ENCODE assay signal across 10 cellular contexts in the genomic region with DNA sequence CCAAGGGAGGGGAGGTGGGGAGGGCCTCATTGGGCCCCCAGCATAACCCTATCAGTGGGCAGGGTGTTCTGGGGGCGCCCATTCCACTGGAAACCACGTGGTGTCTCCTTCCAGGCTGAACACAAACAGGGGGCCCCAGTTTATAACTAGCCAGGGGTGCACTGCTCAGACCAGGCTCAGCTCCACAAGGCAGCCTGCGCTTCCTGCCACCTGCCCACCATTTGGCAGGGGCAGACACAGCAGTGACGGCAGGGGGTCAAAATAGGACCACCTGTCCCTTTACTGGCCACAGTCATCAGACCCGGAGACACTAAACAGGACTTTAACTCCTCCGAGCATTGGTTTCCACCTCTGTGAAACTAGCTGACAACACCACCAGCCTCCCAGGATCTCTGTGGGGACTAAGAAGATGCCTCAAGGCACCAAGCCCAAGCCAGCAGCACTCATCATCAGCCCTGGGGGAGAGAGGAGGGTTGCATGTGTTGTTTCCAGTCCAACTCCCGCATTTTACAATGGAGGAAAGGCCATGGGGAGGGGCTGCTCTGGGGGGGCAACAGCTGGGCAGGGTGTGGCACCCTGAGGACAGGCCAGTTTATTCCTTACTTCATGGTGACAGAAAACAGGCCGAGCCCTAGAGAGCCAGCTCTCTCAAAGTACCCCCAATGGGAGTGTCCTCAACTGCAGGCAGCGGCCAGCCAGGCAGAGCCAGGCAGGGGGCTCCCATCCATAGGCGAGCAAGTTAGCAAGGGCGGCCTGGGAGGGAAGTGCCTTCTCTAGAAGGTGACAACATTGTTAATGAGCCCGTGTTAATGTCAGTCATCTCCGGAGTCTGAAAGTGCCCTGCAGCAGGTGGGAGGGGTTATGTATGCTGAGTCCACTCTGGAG.
A peak's percentile ranks its signal among the peaks of the same experiment; 100 is the strongest.
DNase-seq lines count a peak whose midpoint lies in the region; ATAC-seq, FAIRE-seq and TF ChIP-seq lines count a peak whose summit lies in the region.
"Had no signal": no experiment of that assay in that cellular context is flagged by ENCODE, and none has a peak within 500 bp of the region (broad histone marks: within the 10 kb centered on the region; RNA-seq: fewer than 3 reads in every experiment).

No MANE protein-coding gene starts in this region.

- H3K4me2 ChIP-seq in SK-N-SH (peak overlapping the region; percentile 46), skeletal muscle satellite cell (ENCODE audit: low read length) (peak overlapping the region; percentile 100)

- H3K4me3 Mint-ChIP-seq in activated CD8-positive, alpha-beta T cell treated with anti-CD3 and anti-CD28 coated beads, Interleukin-2, amount 10 ng/mL, durations not matched to agents 7 days and 5 days, result no peak overlapping the region

- no peak for TF ChIP-seq RAD21 in SK-N-SH (IDR thresholded peaks at IDR 0.05; ENCODE audit: low read length)

- no peak for FAIRE-seq in kidney (lab: Jason Lieb, UNC)
- FAIRE-seq: endometrium had no signal

- intact Hi-C loops in kidney (cut with DNase I), result no loop called here

- CTCF ChIA-PET in SK-N-SH (lab: Yijun Ruan, JAX), result interaction anchor here (1.1 to 9.3 kb wide), 4 partner anchors 20 to 365 kb away, joined by 3 to 60 read pairs (median 12); no protein-coding TSS in a partner anchor
- CTCF ChIA-PET in activated CD8-positive, alpha-beta T cell treated with anti-CD3 and anti-CD28 coated beads, Interleukin-2, amount 10 ng/mL, durations not matched to agents 7 days and 5 days (lab: Charles Lee), result no interaction called here

- H3K9ac ChIP-seq in SK-N-SH (peak overlapping the region; percentile 48; the same call in 1 of the 2 replicates), kidney (ENCODE audit: low read length in 2 of 2) (peak overlapping the region; percentile 68 to 73), skeletal muscle satellite cell (ENCODE audit: low read depth, low read length) (peak overlapping the region; percentile 100)

- no peaks in the 10 kb centered on the region for H3K4me1 Mint-ChIP-seq in activated CD8-positive, alpha-beta T cell treated with anti-CD3 and anti-CD28 coated beads, Interleukin-2, amount 10 ng/mL, durations not matched to agents 7 days and 5 days (ENCODE audit: low read depth)

- no peaks in the 10 kb centered on the region for H3K9me3 ChIP-seq in SK-N-SH
- H3K9me3 ChIP-seq in kidney (ENCODE audit: control insufficient read depth in 1 of 2, low read length in 2 of 2), result no peaks in the 10 kb centered on the region
- H3K9me3 ChIP-seq in skeletal muscle satellite cell (replicated peaks; ENCODE audit: low read length), result no peaks in the 10 kb centered on the region

- no peaks in the 10 kb centered on the region for H4K20me1 ChIP-seq in SK-N-SH (ENCODE audit: insufficient read depth)

- no peak overlapping the region for H3K27ac Mint-ChIP-seq in activated CD8-positive, alpha-beta T cell treated with anti-CD3 and anti-CD28 coated beads, Interleukin-2, amount 10 ng/mL, durations not matched to agents 7 days and 5 days

- 0 out of 4 replicates have a peak overlapping the region, but pooled peaks of 1 of the 2 experiments have one; percentile 0 for H3K4me3 ChIP-seq in SK-N-SH (ENCODE audit: low read depth in 2 of 2, low read length in 1 of 2)
- H3K4me3 ChIP-seq in kidney (ENCODE audit: low read length in 2 of 2), result no peak overlapping the region
- peak overlapping the region; percentile 4 for H3K4me3 ChIP-seq in skeletal muscle satellite cell (ENCODE audit: low read length)

- WGBS in SK-N-SH (ENCODE audit: low lambda C conversion rate), result 86% methylated on average over 13 of the region's 13 CpGs

- H3K9me2 ChIP-seq in SK-N-SH, result no peaks in the 10 kb centered on the region

- H2AFZ ChIP-seq in SK-N-SH (ENCODE audit: low read depth), result no peak overlapping the region

- peaks cover 15% of the 10 kb centered on the region for H3F3A ChIP-seq in SK-N-SH (replicated peaks; ENCODE audit: insufficient read depth)

- H3K27ac ChIP-seq in SK-N-SH (ENCODE audit: low read depth in 2 of 2, low read length in 1 of 2), result peak overlapping the region; percentile 78 to 89
- H3K27ac ChIP-seq in kidney (ENCODE audit: low read depth in 2 of 2, low read length in 2 of 2), result peak overlapping the region; percentile 85 to 93

- no peak for TF ChIP-seq EP300 in SK-N-SH (IDR thresholded peaks at IDR 0.05; ENCODE audit: borderline replicate concordance in 1 of 2, low read depth in 1 of 2, low read length in 1 of 2)

- DNase-seq in EL, result peak; percentile 66
- no peak for DNase-seq in SK-N-SH
- DNase-seq in kidney, result no peak
- no peak for DNase-seq in activated CD8-positive, alpha-beta memory T cell treated with anti-CD3 and anti-CD28 coated beads, Interleukin-2, amount 50 U/mL, for 4 hours
- DNase-seq in activated CD8-positive, alpha-beta T cell treated with anti-CD3 and anti-CD28 coated beads, Interleukin-2, amount 10 ng/mL, durations not matched to agents 7 days and 5 days, result no peak
- no peak for DNase-seq in activated gamma-delta T cell (lab: John Stamatoyannopoulos, UW)
- DNase-seq: activated effector memory CD4-positive, alpha-beta T cell treated with anti-CD3 and anti-CD28 coated beads, Interleukin-2, amount 50 U/mL, for 16 hours had no signal

- H3K27me3 ChIP-seq in SK-N-SH (ENCODE audit: insufficient read depth) (no peaks in the 10 kb centered on the region), skeletal muscle satellite cell (ENCODE audit: control insufficient read depth, insufficient read depth, low read length) (no peaks in the 10 kb centered on the region)

- TF ChIP-seq CTCF in SK-N-SH (IDR thresholded peaks at IDR 0.05) (no peak), kidney (IDR thresholded peaks at IDR 0.05; ENCODE audit: borderline replicate concordance, extremely low read depth, insufficient read depth) (no peak)

- H3K36me3 ChIP-seq in SK-N-SH (replicated peaks in 1 of 2; ENCODE audit: control insufficient read depth in 1 of 2, insufficient read depth in 2 of 2, low read length in 1 of 2), result peaks cover 0 to 4% of the 10 kb centered on the region in 2 experiments
- no peaks in the 10 kb centered on the region for H3K36me3 ChIP-seq in kidney (ENCODE audit: control insufficient read depth in 1 of 2, insufficient read depth in 2 of 2, low read length in 2 of 2)
- peaks cover 3% of the 10 kb centered on the region for H3K36me3 ChIP-seq in skeletal muscle satellite cell (ENCODE audit: insufficient read depth, low read length)

- no peaks in the 10 kb centered on the region for H3K27me3 Mint-ChIP-seq in activated CD8-positive, alpha-beta T cell treated with anti-CD3 and anti-CD28 coated beads, Interleukin-2, amount 10 ng/mL, durations not matched to agents 7 days and 5 days (ENCODE audit: low read depth)

- H3K9me3 Mint-ChIP-seq in activated CD8-positive, alpha-beta T cell treated with anti-CD3 and anti-CD28 coated beads, Interleukin-2, amount 10 ng/mL, durations not matched to agents 7 days and 5 days (ENCODE audit: insufficient read depth), result no peaks in the 10 kb centered on the region

- no peak for ATAC-seq in HG03457 (IDR thresholded peaks at IDR 0.05; ENCODE audit: unreplicated experiment)
- ATAC-seq in activated CD8-positive, alpha-beta T cell treated with anti-CD3 and anti-CD28 coated beads, Interleukin-2, amount 10 ng/mL, durations not matched to agents 7 days and 5 days, result no peak

- H3K36me3 Mint-ChIP-seq in activated CD8-positive, alpha-beta T cell treated with anti-CD3 and anti-CD28 coated beads, Interleukin-2, amount 10 ng/mL, durations not matched to agents 7 days and 5 days (ENCODE audit: low read depth), result no peaks in the 10 kb centered on the region

- peaks cover 53% of the 10 kb centered on the region for H3K79me2 ChIP-seq in SK-N-SH (ENCODE audit: insufficient read depth)

- POLR2A ChIA-PET in SK-N-SH (lab: Yijun Ruan, JAX), result no interaction called here
- POLR2A ChIA-PET in activated CD8-positive, alpha-beta T cell treated with anti-CD3 and anti-CD28 coated beads, Interleukin-2, amount 10 ng/mL, durations not matched to agents 7 days and 5 days (lab: Charles Lee), result no interaction called here

- H3K4me1 ChIP-seq in SK-N-SH (ENCODE audit: control insufficient read depth in 1 of 2, insufficient read depth in 2 of 2, low read depth in 1 of 2, low read length in 1 of 2) (peaks cover 44 to 49% of the 10 kb centered on the region in 2 experiments), kidney (ENCODE audit: control insufficient read depth in 1 of 2, insufficient read depth in 1 of 2, low read depth in 1 of 2, low read length in 2 of 2) (peaks cover 55 to 56% of the 10 kb centered on the region in 2 donors), skeletal muscle satellite cell (ENCODE audit: control insufficient read depth, insufficient read depth, low read length) (peaks cover 93% of the 10 kb centered on the region)

TF ChIP-seq in SK-N-SH, 30 proteins besides CTCF, POLR2A, EP300 and RAD21:
- TF ChIP-seq, protein P1, sequence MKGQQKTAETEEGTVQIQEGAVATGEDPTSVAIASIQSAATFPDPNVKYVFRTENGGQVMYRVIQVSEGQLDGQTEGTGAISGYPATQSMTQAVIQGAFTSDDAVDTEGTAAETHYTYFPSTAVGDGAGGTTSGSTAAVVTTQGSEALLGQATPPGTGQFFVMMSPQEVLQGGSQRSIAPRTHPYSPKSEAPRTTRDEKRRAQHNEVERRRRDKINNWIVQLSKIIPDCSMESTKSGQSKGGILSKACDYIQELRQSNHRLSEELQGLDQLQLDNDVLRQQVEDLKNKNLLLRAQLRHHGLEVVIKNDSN (IDR thresholded peaks at IDR 0.05; ENCODE audit: borderline replicate concordance, low read depth), result peak; percentile 34; the same call in 1 of the 2 replicates
- TF ChIP-seq, protein P2, sequence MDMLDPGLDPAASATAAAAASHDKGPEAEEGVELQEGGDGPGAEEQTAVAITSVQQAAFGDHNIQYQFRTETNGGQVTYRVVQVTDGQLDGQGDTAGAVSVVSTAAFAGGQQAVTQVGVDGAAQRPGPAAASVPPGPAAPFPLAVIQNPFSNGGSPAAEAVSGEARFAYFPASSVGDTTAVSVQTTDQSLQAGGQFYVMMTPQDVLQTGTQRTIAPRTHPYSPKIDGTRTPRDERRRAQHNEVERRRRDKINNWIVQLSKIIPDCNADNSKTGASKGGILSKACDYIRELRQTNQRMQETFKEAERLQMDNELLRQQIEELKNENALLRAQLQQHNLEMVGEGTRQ (IDR thresholded peaks at IDR 0.05; ENCODE audit: borderline replicate concordance, low read depth, low read length), result no peak
TF ChIP-seq in SK-N-SH: peak in this region for 1.

Comparison
In these comparisons a context has a peak if more than half of its experiments do, and no peak if none do; other contexts are left out.
1. H3K9ac ChIP-seq: peak in every context shown above with its lines; median percentile 100 in skeletal muscle satellite cell; 70 in kidney; 48 in SK-N-SH.